In the genomic region with DNA sequence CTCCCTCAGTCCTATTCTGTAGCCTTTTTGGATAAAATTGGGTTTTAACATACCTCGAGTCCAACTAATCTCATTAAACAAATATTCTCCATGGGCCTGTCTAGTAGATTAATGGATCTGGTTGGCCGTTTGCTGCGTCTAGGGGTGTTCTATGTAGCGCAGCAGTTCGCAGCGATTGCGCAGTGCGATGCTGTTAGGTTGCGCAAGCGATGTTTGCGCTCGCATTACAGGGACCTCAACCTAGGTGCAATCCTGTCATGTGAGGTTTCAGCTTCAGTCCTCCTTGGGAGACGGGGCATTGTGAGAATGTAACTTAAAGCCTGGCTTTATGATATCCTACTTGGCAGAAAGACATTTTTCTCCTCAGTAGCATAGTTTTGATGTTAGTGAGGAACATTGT, we compare ENCODE assay signal across 26 cellular contexts.
"Had no signal": no experiment of that assay in that cellular context is flagged by ENCODE, and none has a peak within 500 bp of the region (broad histone marks: within the 10 kb centered on the region; RNA-seq: fewer than 3 reads in every experiment).

No MANE protein-coding gene starts in this region.

- H3K4me3 Mint-ChIP-seq: activated CD4-positive, alpha-beta memory T cell treated with anti-CD3 and anti-CD28 coated beads for 36 hours; effector memory CD8-positive, alpha-beta T cell; natural killer cell; neural progenitor cell; T-helper 1 cell treated with Interleukin-12 subunit alpha and Interleukin-12 subunit beta and Interleukin-4 antibody, amounts not matched to agents 30 μg/mL and 1 μg/mL, for 36 hours; type B pancreatic cell had no signal

- H3K4me3 ChIP-seq: gastrocnemius medialis, left ventricle myocardium inferior, lung, neural progenitor cell, uterus had no signal

- H3K27me3 Mint-ChIP-seq: activated CD4-positive, alpha-beta memory T cell treated with anti-CD3 and anti-CD28 coated beads for 36 hours; effector memory CD8-positive, alpha-beta T cell; type B pancreatic cell had no signal

- H3K4me1 Mint-ChIP-seq: neural progenitor cell had no signal

- H3K9ac ChIP-seq: neural progenitor cell had no signal

- H3K27ac ChIP-seq: left ventricle myocardium inferior, neural progenitor cell, uterus, WERI-Rb-1 had no signal

- H3K36me3 ChIP-seq: uterus had no signal

- H2AFZ ChIP-seq: neural progenitor cell had no signal

- H3K9me3 Mint-ChIP-seq: activated CD4-positive, alpha-beta memory T cell treated with anti-CD3 and anti-CD28 coated beads for 36 hours; effector memory CD8-positive, alpha-beta T cell; natural killer cell; neural progenitor cell; T-helper 1 cell treated with Interleukin-12 subunit alpha and Interleukin-12 subunit beta and Interleukin-4 antibody, amounts not matched to agents 30 μg/mL and 1 μg/mL, for 36 hours; type B pancreatic cell had no signal

- H3K27ac Mint-ChIP-seq: neural progenitor cell; T-helper 1 cell treated with Interleukin-12 subunit alpha and Interleukin-12 subunit beta and Interleukin-4 antibody, amounts not matched to agents 30 μg/mL and 1 μg/mL, for 36 hours; type B pancreatic cell had no signal

- H3K4me1 ChIP-seq: neural progenitor cell had no signal

- H3K27me3 ChIP-seq: gastrocnemius medialis, neural progenitor cell, uterus had no signal

- H3K9me3 ChIP-seq: gastrocnemius medialis, left ventricle myocardium inferior, uterus had no signal

- DNase-seq: activated CD4-positive, alpha-beta memory T cell treated with anti-CD3 and anti-CD28 coated beads for 36 hours; activated CD4-positive, alpha-beta T cell treated with anti-CD3 and anti-CD28 coated beads for 48 hours; activated gamma-delta T cell treated with Interleukin-2 at 50 U/mL for 16 hours; amygdala; caudate nucleus; cortex of kidney; effector memory CD8-positive, alpha-beta T cell; erythroblast; gastrocnemius medialis; glutamatergic neuron; islet precursor cell; left ventricle myocardium inferior; natural killer cell; right cardiac atrium; stimulated activated CD4-positive, alpha-beta T cell treated with anti-CD3 and anti-CD28 coated beads, Interleukin-2, amount 100 ng/mL, for 48 hours; stimulated activated naive CD4-positive, alpha-beta T cell treated with Interleukin-2 at 50 U/mL for 16 hours; substantia nigra; SW 1271; T1000; uterus; WERI-Rb-1 had no signal

- H3K4me2 ChIP-seq: neural progenitor cell had no signal

- ATAC-seq: activated CD4-positive, CD25-positive, alpha-beta regulatory T cell treated with anti-CD3 and anti-CD28 coated beads, Interleukin-2, amount 50 U/mL, for 24 hours; effector memory CD8-positive, alpha-beta T cell; gastrocnemius medialis; natural killer cell; right cardiac atrium had no signal
